18 cellular contexts compared by ENCODE assay signal in genomic region chr4:177448850-177449249, GRCh38. TPM values are rescaled to one million over a fixed set of nuclear protein-coding genes. Genes with fewer than 3 reads are reported as not detected.
A peak's percentile ranks its signal among the peaks of the same experiment; 100 is the strongest.
DNase-seq lines count a peak whose midpoint lies in the region; ATAC-seq and TF ChIP-seq lines count a peak whose summit lies in the region.
"Had no signal": no experiment of that assay in that cellular context is flagged by ENCODE, and none has a peak within 500 bp of the region (broad histone marks: within the 10 kb centered on the region; RNA-seq: fewer than 3 reads in every experiment).

No MANE protein-coding gene starts in this region.

- no TSS peak for BruUV-seq in PC-9 (replicated peaks; lab: Mats Ljungman, UMichigan)

- H3K36me3 Mint-ChIP-seq in HFFc6 (ENCODE audit: low read depth): peaks cover 42% of the 10 kb centered on the region
- H3K36me3 Mint-ChIP-seq in activated naive CD8-positive, alpha-beta T cell treated with anti-CD3 and anti-CD28 coated beads for 36 hours: peaks cover 4% of the 10 kb centered on the region
- no peaks in the 10 kb centered on the region for H3K36me3 Mint-ChIP-seq in activated naive CD4-positive, alpha-beta T cell treated with anti-CD3 and anti-CD28 coated beads for 36 hours (ENCODE audit: low read depth)
- H3K36me3 Mint-ChIP-seq: natural killer cell had no signal

- H4K20me1 ChIP-seq in PC-9 (ENCODE audit: insufficient read depth): no peaks in the 10 kb centered on the region

- intact Hi-C loops in PC-9 (cut with micrococcal nuclease; ENCODE audit: unreplicated experiment): no loop called here
- intact Hi-C loops in activated naive CD4-positive, alpha-beta T cell treated with anti-CD3 and anti-CD28 coated beads for 36 hours (cut with micrococcal nuclease): no loop called here

- H3K4me3 ChIP-seq in AG04449 (ENCODE audit: low read depth, low read length) (no peak overlapping the region), astrocyte of the cerebellum (ENCODE audit: low read depth, low read length) (no peak overlapping the region), PC-9 (no peak overlapping the region)
- H3K4me3 ChIP-seq: A549, right atrium auricular region had no signal

- H3K4me3 Mint-ChIP-seq in HFFc6: peak overlapping the region; percentile 50
- no peak overlapping the region for H3K4me3 Mint-ChIP-seq in activated naive CD8-positive, alpha-beta T cell treated with anti-CD3 and anti-CD28 coated beads for 36 hours
- no peak overlapping the region for H3K4me3 Mint-ChIP-seq in activated naive CD4-positive, alpha-beta T cell treated with anti-CD3 and anti-CD28 coated beads for 36 hours
- H3K4me3 Mint-ChIP-seq: natural killer cell had no signal

- in situ Hi-C loops in astrocyte of the cerebellum (cut with HindIII; ENCODE audit: low sequenced_read_pairs): no loop called here

- H3K27me3 Mint-ChIP-seq in HFFc6 (ENCODE audit: insufficient read depth): peaks cover 2% of the 10 kb centered on the region; the same call in 1 of the 2 replicates
- no peaks in the 10 kb centered on the region for H3K27me3 Mint-ChIP-seq in activated naive CD8-positive, alpha-beta T cell treated with anti-CD3 and anti-CD28 coated beads for 36 hours
- H3K27me3 Mint-ChIP-seq in activated naive CD4-positive, alpha-beta T cell treated with anti-CD3 and anti-CD28 coated beads for 36 hours (ENCODE audit: low read depth): no peaks in the 10 kb centered on the region

- no peak for TF ChIP-seq CTCF in AG04449 (IDR thresholded peaks at IDR 0.05; ENCODE audit: insufficient read depth, low read length, missing control alignments)
- no peak for TF ChIP-seq CTCF in HFFc6 (IDR thresholded peaks at IDR 0.05)
- no peak for TF ChIP-seq CTCF in astrocyte of the cerebellum (IDR thresholded peaks at IDR 0.05; ENCODE audit: low read depth, low read length, missing control alignments)
- TF ChIP-seq CTCF in PC-9 (conservative IDR thresholded peaks at IDR 0.05): no peak

- H3K79me2 ChIP-seq in PC-9 (ENCODE audit: low read depth): no peaks in the 10 kb centered on the region

- POLR2A ChIA-PET in AG04449 (lab: Yijun Ruan, JAX) (no interaction called here), PC-9 (lab: Charles Lee; ENCODE audit: unreplicated experiment) (no interaction called here)

- H3K4me1 Mint-ChIP-seq in HFFc6 (ENCODE audit: low read depth): peaks cover 95% of the 10 kb centered on the region
- peaks cover 7% of the 10 kb centered on the region for H3K4me1 Mint-ChIP-seq in activated naive CD8-positive, alpha-beta T cell treated with anti-CD3 and anti-CD28 coated beads for 36 hours
- H3K4me1 Mint-ChIP-seq in activated naive CD4-positive, alpha-beta T cell treated with anti-CD3 and anti-CD28 coated beads for 36 hours (ENCODE audit: low read depth): peaks cover 17% of the 10 kb centered on the region

- H3K4me2 ChIP-seq in PC-9: no peak overlapping the region
- H3K4me2 ChIP-seq: A549 had no signal

- H3K36me3 ChIP-seq in PC-9 (ENCODE audit: low read depth): no peaks in the 10 kb centered on the region
- H3K36me3 ChIP-seq: brain microvascular endothelial cell, right atrium auricular region had no signal

- peak; percentile 73 for DNase-seq in AG04449 (ENCODE audit: low read depth, low spot score)
- DNase-seq in HFFc6: peak; percentile 90
- peak; percentile 51 for DNase-seq in astrocyte of the cerebellum (ENCODE audit: low read depth)
- peak; percentile 47 for DNase-seq in iris pigment epithelial cell (ENCODE audit: low read depth)
- no peak for DNase-seq in PC-9
- no peak for DNase-seq in activated naive CD8-positive, alpha-beta T cell treated with anti-CD3 and anti-CD28 coated beads for 36 hours
- DNase-seq in activated naive CD4-positive, alpha-beta T cell treated with anti-CD3 and anti-CD28 coated beads for 36 hours: no peak
- DNase-seq: activated CD4-positive, alpha-beta T cell treated with anti-CD3 and anti-CD28 coated beads for 1 hour; activated gamma-delta T cell treated with Interleukin-2 at 50 U/mL for 16 hours; brain microvascular endothelial cell; MM.1S; natural killer cell; NCI-H187; NCI-H510A treated with DMSO at 0.1 percent for 48 hours; T-helper 9 cell had no signal

- CTCF ChIA-PET in AG04449 (lab: Yijun Ruan, JAX): no interaction called here
- CTCF ChIA-PET in PC-9 (lab: Charles Lee): no interaction called here
- CTCF ChIA-PET in activated naive CD4-positive, alpha-beta T cell treated with anti-CD3 and anti-CD28 coated beads for 36 hours (lab: Charles Lee): no interaction called here

- peaks cover 4% of the 10 kb centered on the region; the same call in 1 of the 2 replicates for H3K9me3 Mint-ChIP-seq in HFFc6
- H3K9me3 Mint-ChIP-seq in activated naive CD8-positive, alpha-beta T cell treated with anti-CD3 and anti-CD28 coated beads for 36 hours: no peaks in the 10 kb centered on the region
- H3K9me3 Mint-ChIP-seq in activated naive CD4-positive, alpha-beta T cell treated with anti-CD3 and anti-CD28 coated beads for 36 hours: no peaks in the 10 kb centered on the region
- H3K9me3 Mint-ChIP-seq: natural killer cell had no signal

- no peak overlapping the region for H3K27ac ChIP-seq in PC-9
- H3K27ac ChIP-seq: A549, brain microvascular endothelial cell, right atrium auricular region had no signal

- H3K27me3 ChIP-seq in PC-9 (ENCODE audit: insufficient read depth, low read depth): no peaks in the 10 kb centered on the region
- H3K27me3 ChIP-seq: brain microvascular endothelial cell, right atrium auricular region had no signal

- H3K9me2 ChIP-seq in PC-9 (ENCODE audit: insufficient read depth): no peaks in the 10 kb centered on the region

- no peaks in the 10 kb centered on the region for H3K9me3 ChIP-seq in PC-9 (ENCODE audit: insufficient read depth, low read depth)
- H3K9me3 ChIP-seq: A549, right atrium auricular region had no signal

- ATAC-seq in HG03025 (IDR thresholded peaks at IDR 0.05; ENCODE audit: low FRiP score, unreplicated experiment): no peak
- ATAC-seq: A549, natural killer cell had no signal

- H3F3A ChIP-seq in PC-9 (ENCODE audit: insufficient read depth, low read depth): no peaks in the 10 kb centered on the region

- peak overlapping the region; percentile 91 for H3K27ac Mint-ChIP-seq in HFFc6
- no peak overlapping the region for H3K27ac Mint-ChIP-seq in activated naive CD8-positive, alpha-beta T cell treated with anti-CD3 and anti-CD28 coated beads for 36 hours
- H3K27ac Mint-ChIP-seq in activated naive CD4-positive, alpha-beta T cell treated with anti-CD3 and anti-CD28 coated beads for 36 hours: no peak overlapping the region
- H3K27ac Mint-ChIP-seq: natural killer cell had no signal

- H2AFZ ChIP-seq in PC-9: no peak overlapping the region

- H3K4me1 ChIP-seq in PC-9 (replicated peaks; ENCODE audit: insufficient read depth): no peaks in the 10 kb centered on the region
- H3K4me1 ChIP-seq: A549, right atrium auricular region had no signal

RNA-seq across cellular contexts. Expression of gene AGA, which starts 6.6 kb away (rescaled TPM):
- total RNA-seq in HFFc6 (2021; fragmentation: NEBNext Ultra II Directional; extraction: Animal tissue kit (Norgen Biotek cat#: 25700)): 10 to 100 TPM; 41.5 to 53.7 (median 47.4) TPM
- total RNA-seq in PC-9 (2021): 13.8 and 17.0 TPM in 2 replicates
- 10 to 100 TPM; 14.0 to 14.7 TPM for total RNA-seq in activated naive CD8-positive, alpha-beta T cell treated with anti-CD3 and anti-CD28 coated beads for 36 hours
- 10 to 100 TPM; 14.4 to 18.0 TPM for total RNA-seq in activated naive CD4-positive, alpha-beta T cell treated with anti-CD3 and anti-CD28 coated beads for 36 hours

Comparison
In these comparisons a context has a peak if more than half of its experiments do, and no peak if none do; other contexts are left out.
1. DNase-seq: peak in AG04449 (single experiment), HFFc6 (single experiment), astrocyte of the cerebellum (single experiment) and iris pigment epithelial cell (single experiment); none in PC-9 (0 of 2), activated naive CD8-positive, alpha-beta T cell treated with anti-CD3 and anti-CD28 coated beads for 36 hours (single experiment) and activated naive CD4-positive, alpha-beta T cell treated with anti-CD3 and anti-CD28 coated beads for 36 hours (single experiment).